ENCODE assay signal across 27 cellular contexts in the genomic region with DNA sequence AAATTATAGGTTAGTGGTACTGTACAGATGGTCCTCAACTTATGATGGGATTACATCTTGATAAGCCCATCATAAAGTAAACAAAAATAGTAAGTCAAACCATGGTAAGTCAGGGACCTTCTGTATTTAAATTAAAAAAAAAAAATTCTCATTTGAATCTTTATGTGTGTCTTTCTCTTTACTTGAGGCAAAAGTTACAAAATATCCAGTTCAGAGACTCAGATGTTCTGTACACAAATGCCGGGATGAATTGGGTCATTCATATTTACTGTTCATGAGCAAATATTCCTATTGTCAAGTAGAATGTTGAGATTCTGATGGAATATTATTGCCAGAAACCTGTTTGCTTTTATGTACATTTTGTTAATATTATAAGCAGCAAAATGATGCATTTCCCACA. TPM values are rescaled to one million over a fixed set of nuclear protein-coding genes. Genes with fewer than 3 reads are reported as not detected.
DNase-seq lines count a peak whose midpoint lies in the region; ATAC-seq and TF ChIP-seq lines count a peak whose summit lies in the region.
"Had no signal": no experiment of that assay in that cellular context is flagged by ENCODE, and none has a peak within 500 bp of the region (broad histone marks: within the 10 kb centered on the region; RNA-seq: fewer than 3 reads in every experiment).

No MANE protein-coding gene starts in this region.

- H3K27me3 ChIP-seq in endodermal cell (ENCODE audit: control insufficient read depth, insufficient read depth, low read length, poor library complexity, severe bottlenecking): no peaks in the 10 kb centered on the region
- no peaks in the 10 kb centered on the region for H3K27me3 ChIP-seq in neutrophil
- no peaks in the 10 kb centered on the region for H3K27me3 ChIP-seq in thoracic aorta (replicated peaks; ENCODE audit: insufficient read depth)
- no peaks in the 10 kb centered on the region for H3K27me3 ChIP-seq in MM.1S (replicated peaks; ENCODE audit: insufficient read depth, low read length)
- H3K27me3 ChIP-seq: SJCRH30 had no signal

- peaks cover 70% of the 10 kb centered on the region for H3K4me1 Mint-ChIP-seq in endodermal cell

- H3K36me3 Mint-ChIP-seq in endodermal cell (ENCODE audit: low read depth): peaks cover 21% of the 10 kb centered on the region

- no peaks in the 10 kb centered on the region for H4K20me1 ChIP-seq in MM.1S (ENCODE audit: insufficient read depth, low read length)

- 100% methylated on average over 1 of the region's 1 CpG; no CpG with 5 or more reads in 1 of the 2 experiments for WGBS in endodermal cell (ENCODE audit: insufficient coverage in 1 of 2, insufficient read length in 1 of 2), 2 experiments

- H3F3A ChIP-seq in MM.1S (ENCODE audit: insufficient read depth, low read length): no peaks in the 10 kb centered on the region

- no peak overlapping the region for H3K9ac ChIP-seq in endodermal cell (ENCODE audit: extremely low read depth, low read length, poor library complexity, severe bottlenecking)
- H3K9ac ChIP-seq in MM.1S (ENCODE audit: low read length): no peak overlapping the region

- H3K4me3 Mint-ChIP-seq in endodermal cell: no peak overlapping the region

- H3K4me2 ChIP-seq in MM.1S (ENCODE audit: low read depth, low read length): no peak overlapping the region
- H3K4me2 ChIP-seq: A549, PC-9 had no signal

- no peak for ATAC-seq in thoracic aorta (ENCODE audit: insufficient number of reproducible peaks, low FRiP score, low read depth)
- ATAC-seq: A549, HCT116, K562, Right ventricle myocardium inferior, SK-N-SH treated with all-trans-retinoic acid at 6 μM for 48 hours had no signal

- no peaks in the 10 kb centered on the region for H3K9me3 Mint-ChIP-seq in endodermal cell
- H3K9me3 Mint-ChIP-seq: CD4-positive, alpha-beta memory T cell had no signal

- no peak for TF ChIP-seq CTCF in VCaP (conservative IDR thresholded peaks at IDR 0.05)
- no peak for TF ChIP-seq CTCF in endodermal cell (conservative IDR thresholded peaks at IDR 0.05)
- no peak for TF ChIP-seq CTCF in neutrophil (IDR thresholded peaks at IDR 0.05)
- TF ChIP-seq CTCF in thoracic aorta (IDR thresholded peaks at IDR 0.05): no peak
- TF ChIP-seq CTCF in MM.1S (IDR thresholded peaks at IDR 0.05; ENCODE audit: low read length): no peak

- peaks cover 23% of the 10 kb centered on the region for H3K4me1 ChIP-seq in endodermal cell (ENCODE audit: control insufficient read depth, insufficient read depth, low read length)
- H3K4me1 ChIP-seq in neutrophil (ENCODE audit: control insufficient read depth in 1 of 2, insufficient read depth in 1 of 2, low read depth in 1 of 2, low read length in 1 of 2): peaks cover 54 to 60% of the 10 kb centered on the region in 2 experiments
- peaks cover 48 to 94% of the 10 kb centered on the region in 2 donors for H3K4me1 ChIP-seq in thoracic aorta (ENCODE audit: control insufficient read depth in 1 of 2, low read depth in 2 of 2)
- no peaks in the 10 kb centered on the region for H3K4me1 ChIP-seq in MM.1S (ENCODE audit: low read length)

- H3K27me3 Mint-ChIP-seq in endodermal cell (ENCODE audit: insufficient read depth): no peaks in the 10 kb centered on the region
- H3K27me3 Mint-ChIP-seq: CD4-positive, alpha-beta memory T cell had no signal

- H3K27ac Mint-ChIP-seq in endodermal cell: no peak overlapping the region

- H3K9me2 ChIP-seq in MM.1S (replicated peaks; ENCODE audit: insufficient read depth, low read length): no peaks in the 10 kb centered on the region

- DNase-seq in endodermal cell (no peak), thoracic aorta (ENCODE audit: low spot score) (no peak), HT-29 (ENCODE audit: low spot score) (no peak), MM.1S (no peak)
- no peak for DNase-seq in activated CD4-positive, alpha-beta T cell treated with anti-CD3 and anti-CD28 coated beads, Interleukin-2, amount 50 U/mL, for 4 hours
- DNase-seq: AML-193; C1 segment of cervical spinal cord; CD4-positive, alpha-beta memory T cell; COR-L47; DMS53; Kasumi-1; MV-4-11; NCI-H1105; NCI-H2029; NCI-H446; NCI-H524 treated with DMSO at 0.1 percent for 48 hours; NCI-H774; PC-9; SJCRH30 had no signal

- peak overlapping the region; percentile 17; the same call in 1 of the 2 replicates for H3K27ac ChIP-seq in VCaP
- H3K27ac ChIP-seq in endodermal cell (ENCODE audit: low read depth, low read length): no peak overlapping the region
- H3K27ac ChIP-seq in neutrophil: peak overlapping the region; percentile 83
- H3K27ac ChIP-seq in thoracic aorta: peak overlapping the region; percentile 84 to 91
- no peak overlapping the region for H3K27ac ChIP-seq in MM.1S (ENCODE audit: low read length)
- H3K27ac ChIP-seq: A549, HL-60, PC-9, SJCRH30 had no signal

- H3K79me2 ChIP-seq in MM.1S (ENCODE audit: low read length): no peaks in the 10 kb centered on the region

- peak overlapping the region; percentile 15 for H3K4me3 ChIP-seq in endodermal cell (ENCODE audit: low read length)
- no peak overlapping the region for H3K4me3 ChIP-seq in neutrophil (ENCODE audit: low read depth in 1 of 2, low read length in 1 of 2)
- H3K4me3 ChIP-seq in thoracic aorta: no peak overlapping the region
- no peak overlapping the region for H3K4me3 ChIP-seq in MM.1S (ENCODE audit: low read length)
- H3K4me3 ChIP-seq: A549, K562, PC-9, SJCRH30 had no signal

- H3K9me3 ChIP-seq in endodermal cell (ENCODE audit: control insufficient read depth, low read length) (no peaks in the 10 kb centered on the region), neutrophil (no peaks in the 10 kb centered on the region), thoracic aorta (no peaks in the 10 kb centered on the region), MM.1S (replicated peaks; ENCODE audit: insufficient read depth, low read length) (no peaks in the 10 kb centered on the region)
- H3K9me3 ChIP-seq: A549, SJCRH30 had no signal

- H3K36me3 ChIP-seq in endodermal cell (ENCODE audit: control insufficient read depth, insufficient read depth, low read length) (peaks cover 77% of the 10 kb centered on the region), neutrophil (no peaks in the 10 kb centered on the region), thoracic aorta (no peaks in the 10 kb centered on the region), MM.1S (replicated peaks; ENCODE audit: insufficient read depth, low read length) (no peaks in the 10 kb centered on the region)
- H3K36me3 ChIP-seq: SJCRH30 had no signal

- H2AFZ ChIP-seq in MM.1S (ENCODE audit: low read length): no peak overlapping the region
- H2AFZ ChIP-seq: PC-9 had no signal

RNA-seq across cellular contexts. Expression of gene PHACTR2, which starts 13.4 kb away (rescaled TPM):
- total RNA-seq in endodermal cell: 100 to 1,000 TPM; 164 to 222 TPM
- polyA plus RNA-seq in endodermal cell (2013, experiment 1 of 2): 42.0 TPM
- 48.6 TPM for polyA plus RNA-seq in endodermal cell (2013, experiment 2 of 2)
- total RNA-seq in thoracic aorta: 10 to 100 TPM; 68.5 to 87.7 TPM
- total RNA-seq in HT-29 (2014; rRNA removed; shearing (Covaris generic)): 10.2 and 11.8 TPM in 2 replicates

Comparison
In these comparisons a context has a peak if more than half of its experiments do, and no peak if none do; other contexts are left out.
1. H3K27ac ChIP-seq: peak in VCaP (single experiment), neutrophil (single experiment) and thoracic aorta (2 of 2); none in endodermal cell (single experiment) and MM.1S (single experiment).